ENCODE assay signal across 8 cellular contexts in the genomic region with DNA sequence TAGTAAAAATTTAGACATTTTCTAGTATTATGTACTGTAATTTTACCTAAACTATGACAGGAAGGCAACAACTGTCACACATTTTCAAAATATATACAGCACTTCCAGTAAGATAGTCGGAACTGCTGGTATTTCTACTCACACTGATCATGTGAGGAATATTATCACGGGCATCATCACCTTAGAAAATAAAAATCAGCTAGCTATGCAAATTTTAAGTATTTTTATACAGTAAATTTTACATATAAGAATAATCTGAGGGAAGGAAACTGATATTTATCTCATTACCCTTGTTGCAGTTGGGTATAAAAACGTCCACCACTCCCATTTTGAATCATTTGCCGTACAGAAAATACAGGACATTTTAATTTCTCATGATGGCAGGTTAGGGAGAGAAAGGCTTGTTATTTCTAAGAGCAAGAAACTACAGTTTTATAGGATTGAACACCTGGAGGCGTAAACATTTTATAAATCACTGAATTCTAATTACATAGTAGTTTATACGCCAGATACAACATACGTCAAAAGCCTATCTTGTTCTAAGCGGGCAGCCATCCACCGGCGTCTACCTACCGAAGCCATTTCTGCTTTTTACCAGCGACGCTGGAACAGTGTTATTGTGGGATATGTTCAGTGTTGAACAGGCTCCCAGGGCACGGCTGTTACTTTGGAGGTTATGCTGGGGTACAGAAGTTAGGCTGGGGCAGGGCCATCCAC. TPM values are rescaled to one million over a fixed set of nuclear protein-coding genes. Genes with fewer than 3 reads are reported as not detected.
A peak's percentile ranks its signal among the peaks of the same experiment; 100 is the strongest.
DNase-seq lines count a peak whose midpoint lies in the region; ATAC-seq and TF ChIP-seq lines count a peak whose summit lies in the region.

No MANE protein-coding gene starts in this region.

- H3K4me1 ChIP-seq in PC-3 (ENCODE audit: insufficient read depth, low read length) = peaks cover 21% of the 10 kb centered on the region

- CTCF ChIA-PET in BJ (lab: Yijun Ruan, JAX) (interaction anchor here (3.7 to 4.9 kb wide), 2 partner anchors 205 to 449 kb away, joined by 22 to 53 read pairs; no protein-coding TSS in a partner anchor), PC-3 (lab: Charles Lee) (no interaction called here)

- H2AFZ ChIP-seq in PC-3 (ENCODE audit: low read length) = peak overlapping the region; percentile 93

- peaks cover 0 to 8% of the 10 kb centered on the region in 2 donors for H3K36me3 Mint-ChIP-seq in naive B cell

- no peaks in the 10 kb centered on the region for H3K9me3 Mint-ChIP-seq in naive B cell

- H3K36me3 ChIP-seq in BJ (ENCODE audit: control insufficient read depth, insufficient read depth, low read length) = no peaks in the 10 kb centered on the region
- H3K36me3 ChIP-seq in H7 (replicated peaks; ENCODE audit: control insufficient read depth, insufficient read depth, low read length) = no peaks in the 10 kb centered on the region
- no peaks in the 10 kb centered on the region for H3K36me3 ChIP-seq in PC-3 (ENCODE audit: low read depth, low read length)

- H3K27me3 Mint-ChIP-seq in naive B cell = peaks cover 6 to 20% (median 13%) of the 10 kb centered on the region in 3 donors

- H3K4me3 Mint-ChIP-seq in naive B cell = peak overlapping the region; percentile 88 to 99 (median 98)

- H3K27me3 ChIP-seq in BJ (ENCODE audit: control insufficient read depth, insufficient read depth, low read length) (no peaks in the 10 kb centered on the region), H7 (ENCODE audit: control insufficient read depth, insufficient read depth, low read length) (no peaks in the 10 kb centered on the region), PC-3 (ENCODE audit: low read length) (no peaks in the 10 kb centered on the region)

- peak overlapping the region; percentile 87 for H3K4me2 ChIP-seq in PC-3 (ENCODE audit: low read length)

- H3K27ac Mint-ChIP-seq in naive B cell = peak overlapping the region; percentile 94 to 99 (median 97)

- H3K4me1 Mint-ChIP-seq in naive B cell = peaks cover 21 to 25% (median 22%) of the 10 kb centered on the region in 3 donors

- DNase-seq in BJ (ENCODE audit: low read depth) = no peak
- DNase-seq in H7 = no peak
- peak; percentile 14 for DNase-seq in PC-3
- peak; percentile 31 for DNase-seq in effector CD8-positive, alpha-beta T cell (lab: John Stamatoyannopoulos, UW)
- DNase-seq in naive B cell = no peak
- DNase-seq in 8988T = no peak
- DNase-seq in stimulated activated CD4-positive, alpha-beta T cell treated with anti-CD3 and anti-CD28 coated beads, Interleukin-4, amount 100 ng/mL, for 1 hour = no peak

- no peaks in the 10 kb centered on the region for H3K9me3 ChIP-seq in PC-3 (ENCODE audit: low read length)

- BruUV-seq in PC-3 (replicated peaks; lab: Mats Ljungman, UMichigan) = TSS peak; percentile 66

- intact Hi-C loops in PC-3 (cut with micrococcal nuclease) = loop anchor here (1.0 to 10.0 kb wide), 6 partner anchors 27 to 448 kb away; no protein-coding TSS in a partner anchor

- ATAC-seq in PC-3 (no peak), naive B cell (ENCODE audit: low read depth in 2 of 2) (peak; percentile 43 to 48), GM19463 (IDR thresholded peaks at IDR 0.05; ENCODE audit: unreplicated experiment) (no peak)

- H3K9me2 ChIP-seq in PC-3 (replicated peaks; ENCODE audit: low read length) = no peaks in the 10 kb centered on the region

- H3K27ac ChIP-seq in PC-3 (ENCODE audit: low read length) = peak overlapping the region; percentile 85

- no peaks in the 10 kb centered on the region for H4K20me1 ChIP-seq in PC-3 (ENCODE audit: low read length)

- peak overlapping the region; percentile 95 for H3K9ac ChIP-seq in PC-3 (ENCODE audit: low read length)

- H3K4me3 ChIP-seq in BJ (ENCODE audit: low read depth, low read length) (peak overlapping the region; percentile 92), H7 (ENCODE audit: insufficient read depth, low read depth, low read length) (peak overlapping the region; percentile 85), PC-3 (ENCODE audit: low read length) (peak overlapping the region; percentile 86)

- POLR2A ChIA-PET in BJ (lab: Charles Lee) = no interaction called here
- POLR2A ChIA-PET in PC-3 (lab: Charles Lee; ENCODE audit: unreplicated experiment) = no interaction called here

- H3F3A ChIP-seq in PC-3 (ENCODE audit: low read length, unreplicated experiment) = no peaks in the 10 kb centered on the region

- TF ChIP-seq CTCF in BJ (IDR thresholded peaks at IDR 0.05; ENCODE audit: insufficient read depth, low read depth, low read length) (no peak), PC-3 (conservative IDR thresholded peaks at IDR 0.05; ENCODE audit: low read depth, low read length) (no peak)

- peaks cover 43% of the 10 kb centered on the region for H3K79me2 ChIP-seq in PC-3 (ENCODE audit: low read length)

RNA-seq across cellular contexts. Expression of a gene that starts 0.7 kb away (rescaled TPM):
- polyA plus RNA-seq in BJ (2011; rRNA removed) (49.6 and 106 TPM in 2 replicates), naive B cell (ENCODE audit: low read depth in 6 of 6) (10 to 100 TPM; 33.3 to 65.1 (median 63.8) TPM)
- polyA minus RNA-seq in BJ (2011; rRNA and poly(A)+ RNA removed) = 247 and 367 TPM in 2 replicates
- 173 and 181 TPM in 2 replicates for total RNA-seq in H7 (2014; rRNA removed; shearing (Covaris generic))
- 187 and 197 TPM in 2 replicates for total RNA-seq in PC-3 (2014; rRNA removed)

Comparison
In these comparisons a context has a peak if more than half of its experiments do, and no peak if none do; other contexts are left out.
1. DNase-seq: peak in PC-3 (single experiment) and effector CD8-positive, alpha-beta T cell (single experiment); none in BJ (single experiment), H7 (single experiment), naive B cell (single experiment), 8988T (single experiment) and stimulated activated CD4-positive, alpha-beta T cell treated with anti-CD3 and anti-CD28 coated beads, Interleukin-4, amount 100 ng/mL, for 1 hour (single experiment).
2. ATAC-seq: peak in naive B cell (2 of 2); none in PC-3 (single experiment) and GM19463 (single experiment).
3. Peak in every context shown above with its lines, with median percentiles within 50 percentile points of each other: H3K4me3 ChIP-seq.